ENCODE assay signal across 1 cellular context in the genomic region with DNA sequence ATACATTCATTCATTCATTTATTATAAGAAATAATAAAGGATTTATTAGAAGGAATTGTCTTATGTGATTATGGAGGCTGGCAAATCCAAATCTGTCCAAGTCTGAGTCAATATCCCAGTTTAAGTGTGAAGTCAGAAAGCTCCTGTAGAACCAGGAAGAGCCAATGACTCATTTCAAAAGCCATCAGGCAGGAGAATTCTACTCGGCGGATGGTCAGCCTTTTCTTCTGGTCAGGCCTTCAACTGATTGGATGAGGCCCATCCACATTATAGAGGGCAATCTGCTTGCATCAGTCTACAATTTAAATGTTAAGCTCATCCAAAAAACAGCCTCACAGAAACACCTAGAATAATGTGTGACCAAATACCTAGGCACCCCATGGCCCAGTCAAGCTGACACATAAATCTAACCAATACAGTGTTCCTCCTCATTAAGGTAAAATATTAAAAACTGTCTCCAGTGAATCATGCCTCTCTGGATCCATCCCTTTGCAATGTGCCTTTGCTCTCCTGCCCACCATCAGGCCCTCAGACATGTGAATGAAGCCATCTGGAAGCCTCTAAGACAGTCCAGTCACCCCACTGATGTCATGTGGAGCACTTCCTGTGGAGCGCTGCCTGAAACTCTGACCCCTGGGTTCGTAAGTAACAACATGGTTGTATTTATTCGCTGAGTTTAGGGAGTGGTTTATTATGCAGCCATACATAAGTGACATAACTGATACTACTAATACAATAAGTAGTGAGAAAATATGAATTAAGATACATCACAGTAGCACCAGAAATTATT.
TF ChIP-seq lines count a peak whose summit lies in the region.

No MANE protein-coding gene starts in this region.

TF ChIP-seq in endothelial cell of umbilical vein, 7 proteins besides CTCF, POLR2A, EP300 and RAD21 (continued from another document):
- TF ChIP-seq, protein P1, sequence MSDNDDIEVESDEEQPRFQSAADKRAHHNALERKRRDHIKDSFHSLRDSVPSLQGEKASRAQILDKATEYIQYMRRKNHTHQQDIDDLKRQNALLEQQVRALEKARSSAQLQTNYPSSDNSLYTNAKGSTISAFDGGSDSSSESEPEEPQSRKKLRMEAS (IDR thresholded peaks at IDR 0.05; ENCODE audit: insufficient read depth, insufficient read length): no peak
- TF ChIP-seq MYC (IDR thresholded peaks at IDR 0.05; ENCODE audit: low read depth, low read length): no peak
- TF ChIP-seq JUN (IDR thresholded peaks at IDR 0.05; ENCODE audit: borderline replicate concordance, insufficient read depth, insufficient read length, low read depth): peak; percentile 74
- peak; percentile 3 for TF ChIP-seq FOS (IDR thresholded peaks at IDR 0.05; ENCODE audit: borderline replicate concordance, insufficient read depth, low read length)
- no peak for TF ChIP-seq POLR2AphosphoS5 (IDR thresholded peaks at IDR 0.05; ENCODE audit: insufficient read depth, low read depth, low read length)
